Comparison of ENCODE assay signal across 8 cellular contexts in the genomic region with DNA sequence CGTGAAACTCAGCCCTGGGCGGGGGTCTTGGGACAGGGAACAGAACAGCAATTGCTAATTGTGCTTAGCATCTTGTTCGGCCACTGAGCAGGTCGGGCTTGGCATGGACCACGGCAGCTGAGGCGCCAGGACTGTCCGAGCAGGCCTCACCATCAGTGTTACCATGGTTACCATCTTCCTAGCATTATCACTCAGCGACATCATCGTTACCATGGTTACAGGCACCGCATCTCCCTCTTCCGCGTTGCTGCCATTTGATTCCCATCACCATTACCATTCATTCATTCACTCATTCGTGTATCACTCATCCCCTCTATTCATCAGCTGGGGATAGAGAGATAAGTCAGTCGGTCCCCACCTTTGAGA.
DNase-seq lines count a peak whose midpoint lies in the region; ATAC-seq and TF ChIP-seq lines count a peak whose summit lies in the region.

No MANE protein-coding gene starts in this region.

- peak overlapping the region; percentile 83 for H3K4me3 ChIP-seq in GM23338

- TF ChIP-seq CTCF in GM23338 (conservative IDR thresholded peaks at IDR 0.05; ENCODE audit: low read depth in 2 of 2): no peak
- no peak for TF ChIP-seq CTCF in activated CD8-positive, alpha-beta T cell treated with anti-CD3 and anti-CD28 coated beads for 36 hours (IDR thresholded peaks at IDR 0.05)

- H3K4me2 ChIP-seq in GM23338: peak overlapping the region; percentile 94

- H3K27ac ChIP-seq in GM23338 (ENCODE audit: low read depth): no peak overlapping the region

- CTCF ChIA-PET in activated CD8-positive, alpha-beta T cell treated with anti-CD3 and anti-CD28 coated beads for 36 hours (lab: Charles Lee): interaction anchor here (1.0 to 2.2 kb wide), 3 partner anchors 17 to 58 kb away, joined by 3 to 16 read pairs (median 4); no protein-coding TSS in a partner anchor

- H3K4me1 ChIP-seq in GM23338 (ENCODE audit: insufficient read depth): peaks cover 19% of the 10 kb centered on the region

- peak overlapping the region; percentile 97 for H2AFZ ChIP-seq in GM23338

- H3K36me3 ChIP-seq in GM23338 (ENCODE audit: insufficient read depth): no peaks in the 10 kb centered on the region

- H3K27ac Mint-ChIP-seq in GM23338: no peak overlapping the region
- H3K27ac Mint-ChIP-seq in activated CD8-positive, alpha-beta T cell treated with anti-CD3 and anti-CD28 coated beads for 36 hours: peak overlapping the region; percentile 91

- H3K27me3 ChIP-seq in GM23338 (ENCODE audit: insufficient read depth): peaks cover 36% of the 10 kb centered on the region

- POLR2A ChIA-PET in activated CD8-positive, alpha-beta T cell treated with anti-CD3 and anti-CD28 coated beads for 36 hours (lab: Charles Lee): interaction anchor here (0.8 to 1.8 kb wide), 4 partner anchors 9 to 23 kb away, joined by 3 to 5 read pairs (median 4); no protein-coding TSS in a partner anchor

- no peaks in the 10 kb centered on the region for H3K36me3 Mint-ChIP-seq in GM23338 (ENCODE audit: low read depth)
- H3K36me3 Mint-ChIP-seq in activated CD8-positive, alpha-beta T cell treated with anti-CD3 and anti-CD28 coated beads for 36 hours (ENCODE audit: low read depth): no peaks in the 10 kb centered on the region

- peaks cover 9% of the 10 kb centered on the region for H3F3A ChIP-seq in GM23338 (replicated peaks; ENCODE audit: low read depth)

- peak; percentile 4 for ATAC-seq in GM23338
- no peak for ATAC-seq in activated CD8-positive, alpha-beta T cell treated with anti-CD3 and anti-CD28 coated beads for 36 hours
- no peak for ATAC-seq in GM18907 (IDR thresholded peaks at IDR 0.05; ENCODE audit: unreplicated experiment)

- H3K4me1 Mint-ChIP-seq in GM23338: peaks cover 24% of the 10 kb centered on the region
- H3K4me1 Mint-ChIP-seq in activated CD8-positive, alpha-beta T cell treated with anti-CD3 and anti-CD28 coated beads for 36 hours (ENCODE audit: low read depth): peaks cover 40% of the 10 kb centered on the region

- peaks cover 45% of the 10 kb centered on the region for H3K27me3 Mint-ChIP-seq in GM23338 (ENCODE audit: insufficient read depth, low read depth, poor library complexity)
- H3K27me3 Mint-ChIP-seq in activated CD8-positive, alpha-beta T cell treated with anti-CD3 and anti-CD28 coated beads for 36 hours: no peaks in the 10 kb centered on the region

- no peaks in the 10 kb centered on the region for H4K20me1 ChIP-seq in GM23338 (replicated peaks; ENCODE audit: insufficient read depth)

- intact Hi-C loops in activated CD8-positive, alpha-beta T cell treated with anti-CD3 and anti-CD28 coated beads for 36 hours (cut with micrococcal nuclease): no loop called here

- no peaks in the 10 kb centered on the region for H3K9me2 ChIP-seq in GM23338 (ENCODE audit: insufficient read depth)

- H3K4me3 Mint-ChIP-seq in GM23338: peak overlapping the region; percentile 71
- peak overlapping the region; percentile 79 for H3K4me3 Mint-ChIP-seq in activated CD8-positive, alpha-beta T cell treated with anti-CD3 and anti-CD28 coated beads for 36 hours

- no peaks in the 10 kb centered on the region; the same call in 2 of the 3 replicates for H3K9me3 Mint-ChIP-seq in GM23338
- no peaks in the 10 kb centered on the region for H3K9me3 Mint-ChIP-seq in activated CD8-positive, alpha-beta T cell treated with anti-CD3 and anti-CD28 coated beads for 36 hours

- DNase-seq in Ammon's horn (ENCODE audit: low spot score): peak; percentile 77
- DNase-seq in GM23338 (ENCODE audit: low spot score): peak; percentile 86
- DNase-seq in activated CD8-positive, alpha-beta T cell treated with anti-CD3 and anti-CD28 coated beads for 36 hours: no peak
- peak; percentile 27 for DNase-seq in iris pigment epithelial cell (ENCODE audit: low read depth)
- no peak for DNase-seq in NCI-H345 treated with DMSO at 0.1 percent for 48 hours (lab: John Stamatoyannopoulos, UW; ENCODE audit: unreplicated experiment)
- no peak for DNase-seq in activated effector memory CD4-positive, alpha-beta T cell treated with Interleukin-2 at 50 U/mL for 16 hours
- DNase-seq in RPMI8226: no peak

- H3K79me2 ChIP-seq in GM23338 (replicated peaks; ENCODE audit: insufficient read depth): no peaks in the 10 kb centered on the region

TF ChIP-seq in GM23338, 12 proteins besides CTCF, POLR2A, EP300 and RAD21 (continues in another document):
- TF ChIP-seq EZH2phosphoT487 (IDR thresholded peaks at IDR 0.05; ENCODE audit: unreplicated experiment): no peak
- TF ChIP-seq POLR2AphosphoS5 (IDR thresholded peaks at IDR 0.05; ENCODE audit: low read depth): no peak
- no peak for TF ChIP-seq STAT1 (IDR thresholded peaks at IDR 0.05; ENCODE audit: unreplicated experiment)
- TF ChIP-seq EZH2 (IDR thresholded peaks at IDR 0.05; ENCODE audit: low read depth, unreplicated experiment): no peak
- TF ChIP-seq, protein P1, sequence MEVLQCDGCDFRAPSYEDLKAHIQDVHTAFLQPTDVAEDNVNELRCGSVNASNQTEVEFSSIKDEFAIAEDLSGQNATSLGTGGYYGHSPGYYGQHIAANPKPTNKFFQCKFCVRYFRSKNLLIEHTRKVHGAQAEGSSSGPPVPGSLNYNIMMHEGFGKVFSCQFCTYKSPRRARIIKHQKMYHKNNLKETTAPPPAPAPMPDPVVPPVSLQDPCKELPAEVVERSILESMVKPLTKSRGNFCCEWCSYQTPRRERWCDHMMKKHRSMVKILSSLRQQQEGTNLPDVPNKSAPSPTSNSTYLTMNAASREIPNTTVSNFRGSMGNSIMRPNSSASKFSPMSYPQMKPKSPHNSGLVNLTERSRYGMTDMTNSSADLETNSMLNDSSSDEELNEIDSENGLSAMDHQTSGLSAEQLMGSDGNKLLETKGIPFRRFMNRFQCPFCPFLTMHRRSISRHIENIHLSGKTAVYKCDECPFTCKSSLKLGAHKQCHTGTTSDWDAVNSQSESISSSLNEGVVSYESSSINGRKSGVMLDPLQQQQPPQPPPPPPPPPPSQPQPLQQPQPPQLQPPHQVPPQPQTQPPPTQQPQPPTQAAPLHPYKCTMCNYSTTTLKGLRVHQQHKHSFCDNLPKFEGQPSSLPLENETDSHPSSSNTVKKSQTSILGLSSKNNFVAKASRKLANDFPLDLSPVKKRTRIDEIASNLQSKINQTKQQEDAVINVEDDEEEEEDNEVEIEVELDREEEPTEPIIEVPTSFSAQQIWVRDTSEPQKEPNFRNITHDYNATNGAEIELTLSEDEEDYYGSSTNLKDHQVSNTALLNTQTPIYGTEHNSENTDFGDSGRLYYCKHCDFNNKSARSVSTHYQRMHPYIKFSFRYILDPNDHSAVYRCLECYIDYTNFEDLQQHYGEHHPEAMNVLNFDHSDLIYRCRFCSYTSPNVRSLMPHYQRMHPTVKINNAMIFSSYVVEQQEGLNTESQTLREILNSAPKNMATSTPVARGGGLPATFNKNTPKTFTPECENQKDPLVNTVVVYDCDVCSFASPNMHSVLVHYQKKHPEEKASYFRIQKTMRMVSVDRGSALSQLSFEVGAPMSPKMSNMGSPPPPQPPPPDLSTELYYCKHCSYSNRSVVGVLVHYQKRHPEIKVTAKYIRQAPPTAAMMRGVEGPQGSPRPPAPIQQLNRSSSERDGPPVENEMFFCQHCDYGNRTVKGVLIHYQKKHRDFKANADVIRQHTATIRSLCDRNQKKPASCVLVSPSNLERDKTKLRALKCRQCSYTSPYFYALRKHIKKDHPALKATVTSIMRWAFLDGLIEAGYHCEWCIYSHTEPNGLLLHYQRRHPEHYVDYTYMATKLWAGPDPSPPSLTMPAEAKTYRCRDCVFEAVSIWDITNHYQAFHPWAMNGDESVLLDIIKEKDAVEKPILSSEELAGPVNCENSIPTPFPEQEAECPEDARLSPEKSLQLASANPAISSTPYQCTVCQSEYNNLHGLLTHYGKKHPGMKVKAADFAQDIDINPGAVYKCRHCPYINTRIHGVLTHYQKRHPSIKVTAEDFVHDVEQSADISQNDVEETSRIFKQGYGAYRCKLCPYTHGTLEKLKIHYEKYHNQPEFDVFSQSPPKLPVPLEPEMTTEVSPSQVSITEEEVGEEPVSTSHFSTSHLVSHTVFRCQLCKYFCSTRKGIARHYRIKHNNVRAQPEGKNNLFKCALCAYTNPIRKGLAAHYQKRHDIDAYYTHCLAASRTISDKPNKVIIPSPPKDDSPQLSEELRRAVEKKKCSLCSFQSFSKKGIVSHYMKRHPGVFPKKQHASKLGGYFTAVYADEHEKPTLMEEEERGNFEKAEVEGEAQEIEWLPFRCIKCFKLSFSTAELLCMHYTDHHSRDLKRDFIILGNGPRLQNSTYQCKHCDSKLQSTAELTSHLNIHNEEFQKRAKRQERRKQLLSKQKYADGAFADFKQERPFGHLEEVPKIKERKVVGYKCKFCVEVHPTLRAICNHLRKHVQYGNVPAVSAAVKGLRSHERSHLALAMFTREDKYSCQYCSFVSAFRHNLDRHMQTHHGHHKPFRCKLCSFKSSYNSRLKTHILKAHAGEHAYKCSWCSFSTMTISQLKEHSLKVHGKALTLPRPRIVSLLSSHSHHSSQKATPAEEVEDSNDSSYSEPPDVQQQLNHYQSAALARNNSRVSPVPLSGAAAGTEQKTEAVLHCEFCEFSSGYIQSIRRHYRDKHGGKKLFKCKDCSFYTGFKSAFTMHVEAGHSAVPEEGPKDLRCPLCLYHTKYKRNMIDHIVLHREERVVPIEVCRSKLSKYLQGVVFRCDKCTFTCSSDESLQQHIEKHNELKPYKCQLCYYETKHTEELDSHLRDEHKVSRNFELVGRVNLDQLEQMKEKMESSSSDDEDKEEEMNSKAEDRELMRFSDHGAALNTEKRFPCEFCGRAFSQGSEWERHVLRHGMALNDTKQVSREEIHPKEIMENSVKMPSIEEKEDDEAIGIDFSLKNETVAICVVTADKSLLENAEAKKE (CRISPR knock-in tag; IDR thresholded peaks at IDR 0.05): no peak
- no peak for TF ChIP-seq JUNB (IDR thresholded peaks at IDR 0.05; ENCODE audit: unreplicated experiment)
- TF ChIP-seq CREB1 (CRISPR knock-in tag; IDR thresholded peaks at IDR 0.05; ENCODE audit: low read depth): no peak
- TF ChIP-seq NANOG (IDR thresholded peaks at IDR 0.05; ENCODE audit: borderline replicate concordance): no peak
- TF ChIP-seq ZNF331 (CRISPR knock-in tag; IDR thresholded peaks at IDR 0.05; ENCODE audit: low read depth): no peak
- TF ChIP-seq, protein P2, sequence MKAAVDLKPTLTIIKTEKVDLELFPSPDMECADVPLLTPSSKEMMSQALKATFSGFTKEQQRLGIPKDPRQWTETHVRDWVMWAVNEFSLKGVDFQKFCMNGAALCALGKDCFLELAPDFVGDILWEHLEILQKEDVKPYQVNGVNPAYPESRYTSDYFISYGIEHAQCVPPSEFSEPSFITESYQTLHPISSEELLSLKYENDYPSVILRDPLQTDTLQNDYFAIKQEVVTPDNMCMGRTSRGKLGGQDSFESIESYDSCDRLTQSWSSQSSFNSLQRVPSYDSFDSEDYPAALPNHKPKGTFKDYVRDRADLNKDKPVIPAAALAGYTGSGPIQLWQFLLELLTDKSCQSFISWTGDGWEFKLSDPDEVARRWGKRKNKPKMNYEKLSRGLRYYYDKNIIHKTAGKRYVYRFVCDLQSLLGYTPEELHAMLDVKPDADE (IDR thresholded peaks at IDR 0.05): no peak

Comparison
In these comparisons a context has a peak if more than half of its experiments do, and no peak if none do; other contexts are left out.
1. DNase-seq: peak in Ammon's horn (single experiment), GM23338 (single experiment) and iris pigment epithelial cell (single experiment); none in activated CD8-positive, alpha-beta T cell treated with anti-CD3 and anti-CD28 coated beads for 36 hours (single experiment), NCI-H345 treated with DMSO at 0.1 percent for 48 hours (single experiment), activated effector memory CD4-positive, alpha-beta T cell treated with Interleukin-2 at 50 U/mL for 16 hours (single experiment) and RPMI8226 (single experiment).